Comparison of ENCODE assay signal across 1 cellular context in genomic region chr10:24825551-24825950, GRCh38.
TF ChIP-seq lines count a peak whose summit lies in the region.

No MANE protein-coding gene starts in this region.

TF ChIP-seq in GM12878, 131 proteins besides CTCF, POLR2A, EP300 and RAD21 (continued from another document):
- TF ChIP-seq, protein P1, sequence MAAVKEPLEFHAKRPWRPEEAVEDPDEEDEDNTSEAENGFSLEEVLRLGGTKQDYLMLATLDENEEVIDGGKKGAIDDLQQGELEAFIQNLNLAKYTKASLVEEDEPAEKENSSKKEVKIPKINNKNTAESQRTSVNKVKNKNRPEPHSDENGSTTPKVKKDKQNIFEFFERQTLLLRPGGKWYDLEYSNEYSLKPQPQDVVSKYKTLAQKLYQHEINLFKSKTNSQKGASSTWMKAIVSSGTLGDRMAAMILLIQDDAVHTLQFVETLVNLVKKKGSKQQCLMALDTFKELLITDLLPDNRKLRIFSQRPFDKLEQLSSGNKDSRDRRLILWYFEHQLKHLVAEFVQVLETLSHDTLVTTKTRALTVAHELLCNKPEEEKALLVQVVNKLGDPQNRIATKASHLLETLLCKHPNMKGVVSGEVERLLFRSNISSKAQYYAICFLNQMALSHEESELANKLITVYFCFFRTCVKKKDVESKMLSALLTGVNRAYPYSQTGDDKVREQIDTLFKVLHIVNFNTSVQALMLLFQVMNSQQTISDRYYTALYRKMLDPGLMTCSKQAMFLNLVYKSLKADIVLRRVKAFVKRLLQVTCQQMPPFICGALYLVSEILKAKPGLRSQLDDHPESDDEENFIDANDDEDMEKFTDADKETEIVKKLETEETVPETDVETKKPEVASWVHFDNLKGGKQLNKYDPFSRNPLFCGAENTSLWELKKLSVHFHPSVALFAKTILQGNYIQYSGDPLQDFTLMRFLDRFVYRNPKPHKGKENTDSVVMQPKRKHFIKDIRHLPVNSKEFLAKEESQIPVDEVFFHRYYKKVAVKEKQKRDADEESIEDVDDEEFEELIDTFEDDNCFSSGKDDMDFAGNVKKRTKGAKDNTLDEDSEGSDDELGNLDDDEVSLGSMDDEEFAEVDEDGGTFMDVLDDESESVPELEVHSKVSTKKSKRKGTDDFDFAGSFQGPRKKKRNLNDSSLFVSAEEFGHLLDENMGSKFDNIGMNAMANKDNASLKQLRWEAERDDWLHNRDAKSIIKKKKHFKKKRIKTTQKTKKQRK (IDR thresholded peaks at IDR 0.05; ENCODE audit: low read depth, low read length): no peak
- TF ChIP-seq SREBF1 (IDR thresholded peaks at IDR 0.05; ENCODE audit: low read length) (no peak), NR2C2 (IDR thresholded peaks at IDR 0.05; ENCODE audit: borderline replicate concordance, control insufficient read depth, insufficient read length, low read depth) (no peak), NRF1 (conservative IDR thresholded peaks at IDR 0.05; ENCODE audit: low read depth, low read length) (no peak), KAT2A (conservative IDR thresholded peaks at IDR 0.05; ENCODE audit: control insufficient read depth, low read depth, low read length) (no peak), SPI1 (IDR thresholded peaks at IDR 0.05; ENCODE audit: borderline replicate concordance, insufficient read depth, low read depth, low read length) (no peak)
